Comparison of ENCODE assay signal across 1 cellular context in the genomic region with DNA sequence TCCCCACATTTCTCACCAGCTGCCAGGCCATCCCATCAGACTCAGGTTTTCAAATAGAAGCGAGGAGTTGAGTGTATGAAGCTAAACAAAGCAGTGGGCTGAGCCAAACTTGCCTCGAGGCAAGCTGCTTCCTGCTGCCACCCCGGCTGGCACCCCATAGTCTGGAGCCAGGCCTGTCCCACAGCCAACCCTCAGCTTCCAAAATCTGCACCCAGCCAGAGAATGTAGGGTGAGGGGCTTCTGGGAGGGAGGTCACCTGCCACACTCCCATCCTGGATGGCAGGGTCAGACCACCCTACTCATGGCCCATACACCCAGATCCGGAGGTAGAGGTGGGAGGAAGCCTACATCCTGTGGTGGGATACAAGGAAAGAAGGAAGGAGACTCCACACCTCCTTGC.
TF ChIP-seq lines count a peak whose summit lies in the region.

No MANE protein-coding gene starts in this region.

TF ChIP-seq in H1, 55 proteins besides CTCF, POLR2A, EP300 and RAD21:
- TF ChIP-seq, protein P1, sequence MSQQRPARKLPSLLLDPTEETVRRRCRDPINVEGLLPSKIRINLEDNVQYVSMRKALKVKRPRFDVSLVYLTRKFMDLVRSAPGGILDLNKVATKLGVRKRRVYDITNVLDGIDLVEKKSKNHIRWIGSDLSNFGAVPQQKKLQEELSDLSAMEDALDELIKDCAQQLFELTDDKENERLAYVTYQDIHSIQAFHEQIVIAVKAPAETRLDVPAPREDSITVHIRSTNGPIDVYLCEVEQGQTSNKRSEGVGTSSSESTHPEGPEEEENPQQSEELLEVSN (IDR thresholded peaks at IDR 0.05), result no peak
- TF ChIP-seq RFX5 (IDR thresholded peaks at IDR 0.05; ENCODE audit: borderline replicate concordance, low read depth, low read length) (no peak), KDM1A (IDR thresholded peaks at IDR 0.05; ENCODE audit: borderline replicate concordance, low read length) (no peak), NANOG (IDR thresholded peaks at IDR 0.05; ENCODE audit: insufficient read depth, low read depth, low read length, poor library complexity, severe bottlenecking) (no peak), KDM4A (IDR thresholded peaks at IDR 0.05; ENCODE audit: low read depth, low read length, severe bottlenecking) (no peak), SP4 (IDR thresholded peaks at IDR 0.05; ENCODE audit: low read length) (no peak), SAP30 (IDR thresholded peaks at IDR 0.05; ENCODE audit: insufficient read depth, insufficient replicate concordance, low read length) (no peak), SUZ12 (IDR thresholded peaks at IDR 0.05; ENCODE audit: low read length) (no peak), CREB1 (IDR thresholded peaks at IDR 0.05) (no peak), PHF8 (conservative IDR thresholded peaks at IDR 0.05; ENCODE audit: low read depth, low read length) (no peak), POLR2AphosphoS5 (IDR thresholded peaks at IDR 0.05; ENCODE audit: low read depth, low read length) (no peak), JUND (IDR thresholded peaks at IDR 0.05; ENCODE audit: low read length) (no peak), SP2 (IDR thresholded peaks at IDR 0.05; ENCODE audit: low read length) (no peak), POU5F1 (IDR thresholded peaks at IDR 0.05; ENCODE audit: low read depth, low read length) (no peak), KDM5A (IDR thresholded peaks at IDR 0.05; ENCODE audit: low read length) (no peak), SIRT6 (IDR thresholded peaks at IDR 0.05; ENCODE audit: low read length) (no peak), ZNF274 (IDR thresholded peaks at IDR 0.05; ENCODE audit: borderline replicate concordance, extremely low read depth, low read length) (no peak), HDAC6 (IDR thresholded peaks at IDR 0.05; ENCODE audit: low read depth, low read length) (no peak)
- TF ChIP-seq, protein P2, sequence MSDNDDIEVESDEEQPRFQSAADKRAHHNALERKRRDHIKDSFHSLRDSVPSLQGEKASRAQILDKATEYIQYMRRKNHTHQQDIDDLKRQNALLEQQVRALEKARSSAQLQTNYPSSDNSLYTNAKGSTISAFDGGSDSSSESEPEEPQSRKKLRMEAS (IDR thresholded peaks at IDR 0.05), result no peak
- TF ChIP-seq, protein P3, sequence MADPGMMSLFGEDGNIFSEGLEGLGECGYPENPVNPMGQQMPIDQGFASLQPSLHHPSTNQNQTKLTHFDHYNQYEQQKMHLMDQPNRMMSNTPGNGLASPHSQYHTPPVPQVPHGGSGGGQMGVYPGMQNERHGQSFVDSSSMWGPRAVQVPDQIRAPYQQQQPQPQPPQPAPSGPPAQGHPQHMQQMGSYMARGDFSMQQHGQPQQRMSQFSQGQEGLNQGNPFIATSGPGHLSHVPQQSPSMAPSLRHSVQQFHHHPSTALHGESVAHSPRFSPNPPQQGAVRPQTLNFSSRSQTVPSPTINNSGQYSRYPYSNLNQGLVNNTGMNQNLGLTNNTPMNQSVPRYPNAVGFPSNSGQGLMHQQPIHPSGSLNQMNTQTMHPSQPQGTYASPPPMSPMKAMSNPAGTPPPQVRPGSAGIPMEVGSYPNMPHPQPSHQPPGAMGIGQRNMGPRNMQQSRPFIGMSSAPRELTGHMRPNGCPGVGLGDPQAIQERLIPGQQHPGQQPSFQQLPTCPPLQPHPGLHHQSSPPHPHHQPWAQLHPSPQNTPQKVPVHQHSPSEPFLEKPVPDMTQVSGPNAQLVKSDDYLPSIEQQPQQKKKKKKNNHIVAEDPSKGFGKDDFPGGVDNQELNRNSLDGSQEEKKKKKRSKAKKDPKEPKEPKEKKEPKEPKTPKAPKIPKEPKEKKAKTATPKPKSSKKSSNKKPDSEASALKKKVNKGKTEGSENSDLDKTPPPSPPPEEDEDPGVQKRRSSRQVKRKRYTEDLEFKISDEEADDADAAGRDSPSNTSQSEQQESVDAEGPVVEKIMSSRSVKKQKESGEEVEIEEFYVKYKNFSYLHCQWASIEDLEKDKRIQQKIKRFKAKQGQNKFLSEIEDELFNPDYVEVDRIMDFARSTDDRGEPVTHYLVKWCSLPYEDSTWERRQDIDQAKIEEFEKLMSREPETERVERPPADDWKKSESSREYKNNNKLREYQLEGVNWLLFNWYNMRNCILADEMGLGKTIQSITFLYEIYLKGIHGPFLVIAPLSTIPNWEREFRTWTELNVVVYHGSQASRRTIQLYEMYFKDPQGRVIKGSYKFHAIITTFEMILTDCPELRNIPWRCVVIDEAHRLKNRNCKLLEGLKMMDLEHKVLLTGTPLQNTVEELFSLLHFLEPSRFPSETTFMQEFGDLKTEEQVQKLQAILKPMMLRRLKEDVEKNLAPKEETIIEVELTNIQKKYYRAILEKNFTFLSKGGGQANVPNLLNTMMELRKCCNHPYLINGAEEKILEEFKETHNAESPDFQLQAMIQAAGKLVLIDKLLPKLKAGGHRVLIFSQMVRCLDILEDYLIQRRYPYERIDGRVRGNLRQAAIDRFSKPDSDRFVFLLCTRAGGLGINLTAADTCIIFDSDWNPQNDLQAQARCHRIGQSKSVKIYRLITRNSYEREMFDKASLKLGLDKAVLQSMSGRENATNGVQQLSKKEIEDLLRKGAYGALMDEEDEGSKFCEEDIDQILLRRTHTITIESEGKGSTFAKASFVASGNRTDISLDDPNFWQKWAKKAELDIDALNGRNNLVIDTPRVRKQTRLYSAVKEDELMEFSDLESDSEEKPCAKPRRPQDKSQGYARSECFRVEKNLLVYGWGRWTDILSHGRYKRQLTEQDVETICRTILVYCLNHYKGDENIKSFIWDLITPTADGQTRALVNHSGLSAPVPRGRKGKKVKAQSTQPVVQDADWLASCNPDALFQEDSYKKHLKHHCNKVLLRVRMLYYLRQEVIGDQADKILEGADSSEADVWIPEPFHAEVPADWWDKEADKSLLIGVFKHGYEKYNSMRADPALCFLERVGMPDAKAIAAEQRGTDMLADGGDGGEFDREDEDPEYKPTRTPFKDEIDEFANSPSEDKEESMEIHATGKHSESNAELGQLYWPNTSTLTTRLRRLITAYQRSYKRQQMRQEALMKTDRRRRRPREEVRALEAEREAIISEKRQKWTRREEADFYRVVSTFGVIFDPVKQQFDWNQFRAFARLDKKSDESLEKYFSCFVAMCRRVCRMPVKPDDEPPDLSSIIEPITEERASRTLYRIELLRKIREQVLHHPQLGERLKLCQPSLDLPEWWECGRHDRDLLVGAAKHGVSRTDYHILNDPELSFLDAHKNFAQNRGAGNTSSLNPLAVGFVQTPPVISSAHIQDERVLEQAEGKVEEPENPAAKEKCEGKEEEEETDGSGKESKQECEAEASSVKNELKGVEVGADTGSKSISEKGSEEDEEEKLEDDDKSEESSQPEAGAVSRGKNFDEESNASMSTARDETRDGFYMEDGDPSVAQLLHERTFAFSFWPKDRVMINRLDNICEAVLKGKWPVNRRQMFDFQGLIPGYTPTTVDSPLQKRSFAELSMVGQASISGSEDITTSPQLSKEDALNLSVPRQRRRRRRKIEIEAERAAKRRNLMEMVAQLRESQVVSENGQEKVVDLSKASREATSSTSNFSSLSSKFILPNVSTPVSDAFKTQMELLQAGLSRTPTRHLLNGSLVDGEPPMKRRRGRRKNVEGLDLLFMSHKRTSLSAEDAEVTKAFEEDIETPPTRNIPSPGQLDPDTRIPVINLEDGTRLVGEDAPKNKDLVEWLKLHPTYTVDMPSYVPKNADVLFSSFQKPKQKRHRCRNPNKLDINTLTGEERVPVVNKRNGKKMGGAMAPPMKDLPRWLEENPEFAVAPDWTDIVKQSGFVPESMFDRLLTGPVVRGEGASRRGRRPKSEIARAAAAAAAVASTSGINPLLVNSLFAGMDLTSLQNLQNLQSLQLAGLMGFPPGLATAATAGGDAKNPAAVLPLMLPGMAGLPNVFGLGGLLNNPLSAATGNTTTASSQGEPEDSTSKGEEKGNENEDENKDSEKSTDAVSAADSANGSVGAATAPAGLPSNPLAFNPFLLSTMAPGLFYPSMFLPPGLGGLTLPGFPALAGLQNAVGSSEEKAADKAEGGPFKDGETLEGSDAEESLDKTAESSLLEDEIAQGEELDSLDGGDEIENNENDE (IDR thresholded peaks at IDR 0.05; ENCODE audit: insufficient replicate concordance, low read length), result no peak
